Comparison of ENCODE assay signal across 8 cellular contexts in the genomic region with DNA sequence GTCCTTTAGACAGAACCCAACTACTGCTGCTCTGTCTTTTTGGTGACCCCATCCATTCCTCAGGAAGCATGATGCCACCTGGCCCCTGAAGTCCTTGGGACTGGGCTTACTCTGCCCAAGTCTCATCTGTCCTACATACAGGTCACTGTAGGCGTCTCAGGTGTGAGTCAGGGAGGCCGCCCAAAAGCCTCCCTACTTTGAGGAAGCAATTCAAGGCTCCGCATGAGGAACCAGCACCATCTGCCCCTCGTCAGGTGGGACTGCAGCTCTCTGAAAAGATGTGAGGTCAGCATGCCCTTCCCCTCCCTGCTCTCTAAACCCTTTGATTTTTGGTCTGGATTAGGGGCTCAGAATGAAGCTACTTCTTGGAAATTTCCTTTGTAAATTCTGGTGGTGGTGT.
DNase-seq lines count a peak whose midpoint lies in the region; ATAC-seq, FAIRE-seq and TF ChIP-seq lines count a peak whose summit lies in the region.

No MANE protein-coding gene starts in this region.

- no peak for FAIRE-seq in RCC 7860 (lab: Jason Lieb, UNC)

- H3K27me3 ChIP-seq in endodermal cell (ENCODE audit: control insufficient read depth, insufficient read depth, low read length, poor library complexity, severe bottlenecking) = no peaks in the 10 kb centered on the region

- no peaks in the 10 kb centered on the region for H3K9me3 Mint-ChIP-seq in endodermal cell

- peaks cover 2% of the 10 kb centered on the region for H3K27me3 Mint-ChIP-seq in endodermal cell (ENCODE audit: insufficient read depth)

- no peak for DNase-seq in GM12864 (ENCODE audit: low read depth)
- DNase-seq in Kasumi-1 (lab: John Stamatoyannopoulos, UW) = peak; percentile 7 to 38
- DNase-seq in endodermal cell = peak; percentile 80
- no peak for DNase-seq in NOMO-1 treated with dmso at 0.1 percent for 144 hours (lab: John Stamatoyannopoulos, UW; ENCODE audit: unreplicated experiment)
- DNase-seq in NCI-H1694 (lab: John Stamatoyannopoulos, UW) = no peak
- no peak for DNase-seq in RCC 7860 (ENCODE audit: low spot score)
- no peak for DNase-seq in G401 (ENCODE audit: low spot score)

- H3K36me3 Mint-ChIP-seq in endodermal cell (ENCODE audit: low read depth) = no peaks in the 10 kb centered on the region

- peak; percentile 82 for TF ChIP-seq CTCF in GM12864 (IDR thresholded peaks at IDR 0.05; ENCODE audit: low read depth, low read length, missing control alignments)
- TF ChIP-seq CTCF in endodermal cell (conservative IDR thresholded peaks at IDR 0.05) = peak; percentile 80

- no peaks in the 10 kb centered on the region for H3K36me3 ChIP-seq in endodermal cell (ENCODE audit: control insufficient read depth, insufficient read depth, low read length)

- ATAC-seq in GM21515 (IDR thresholded peaks at IDR 0.05; ENCODE audit: unreplicated experiment) = peak; percentile 81

- H3K9me3 ChIP-seq in endodermal cell (ENCODE audit: control insufficient read depth, low read length) = no peaks in the 10 kb centered on the region

- in situ Hi-C loops in G401 (cut with HindIII; ENCODE audit: low sequenced_read_pairs) = no loop called here

- peaks cover 4% of the 10 kb centered on the region for H3K4me1 Mint-ChIP-seq in endodermal cell

- H3K9ac ChIP-seq in endodermal cell (ENCODE audit: extremely low read depth, low read length, poor library complexity, severe bottlenecking) = no peak overlapping the region

- H3K27ac Mint-ChIP-seq in endodermal cell = no peak overlapping the region

- no peaks in the 10 kb centered on the region for H3K4me1 ChIP-seq in endodermal cell (ENCODE audit: control insufficient read depth, insufficient read depth, low read length)

- 72 to 74% methylated on average over 3 to 4 of the region's 4 CpGs for WGBS in endodermal cell (ENCODE audit: insufficient coverage in 1 of 2, insufficient read length in 1 of 2), 2 experiments

- H3K4me3 ChIP-seq in GM12864 (ENCODE audit: low read depth, low read length) (no peak overlapping the region), endodermal cell (ENCODE audit: low read length) (no peak overlapping the region)

- no peak overlapping the region for H3K4me3 Mint-ChIP-seq in endodermal cell

- H3K27ac ChIP-seq in endodermal cell (ENCODE audit: low read depth, low read length) = no peak overlapping the region

Comparison
In these comparisons a context has a peak if more than half of its experiments do, and no peak if none do; other contexts are left out.
1. DNase-seq: peak in Kasumi-1 (2 of 2) and endodermal cell (single experiment); none in GM12864 (single experiment), NOMO-1 treated with dmso at 0.1 percent for 144 hours (single experiment), NCI-H1694 (single experiment), RCC 7860 (single experiment) and G401 (single experiment).